ENCODE assay signal across 1 cellular context in the genomic region with DNA sequence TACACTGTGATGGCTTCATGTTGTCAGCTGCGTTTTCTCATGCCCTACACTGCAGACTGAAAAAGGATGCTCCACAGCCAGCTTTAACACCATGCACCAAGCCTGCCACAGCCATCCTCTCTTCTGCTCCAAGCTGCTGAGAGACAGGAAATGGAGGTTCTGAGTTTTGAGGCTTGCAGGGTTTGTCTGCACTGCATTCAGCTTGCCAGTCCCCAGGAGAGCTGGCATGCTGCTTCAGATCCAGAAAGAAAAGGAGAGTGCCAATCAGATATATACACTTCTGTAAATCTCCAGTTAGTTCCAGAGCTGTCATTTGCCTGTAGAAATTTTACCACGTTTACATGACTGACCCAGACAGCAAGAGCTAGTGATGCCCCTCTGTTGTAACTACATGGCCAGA.
A peak's percentile ranks its signal among the peaks of the same experiment; 100 is the strongest.
TF ChIP-seq lines count a peak whose summit lies in the region.

No MANE protein-coding gene starts in this region.

TF ChIP-seq in SK-N-SH, 30 proteins besides CTCF, POLR2A, EP300 and RAD21 (continued from another document):
- TF ChIP-seq, protein P1, sequence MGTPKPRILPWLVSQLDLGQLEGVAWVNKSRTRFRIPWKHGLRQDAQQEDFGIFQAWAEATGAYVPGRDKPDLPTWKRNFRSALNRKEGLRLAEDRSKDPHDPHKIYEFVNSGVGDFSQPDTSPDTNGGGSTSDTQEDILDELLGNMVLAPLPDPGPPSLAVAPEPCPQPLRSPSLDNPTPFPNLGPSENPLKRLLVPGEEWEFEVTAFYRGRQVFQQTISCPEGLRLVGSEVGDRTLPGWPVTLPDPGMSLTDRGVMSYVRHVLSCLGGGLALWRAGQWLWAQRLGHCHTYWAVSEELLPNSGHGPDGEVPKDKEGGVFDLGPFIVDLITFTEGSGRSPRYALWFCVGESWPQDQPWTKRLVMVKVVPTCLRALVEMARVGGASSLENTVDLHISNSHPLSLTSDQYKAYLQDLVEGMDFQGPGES (IDR thresholded peaks at IDR 0.05; ENCODE audit: low read depth, low read length), result no peak
- TF ChIP-seq GABPA (IDR thresholded peaks at IDR 0.05; ENCODE audit: low read depth) (no peak), FOSL2 (IDR thresholded peaks at IDR 0.05; ENCODE audit: borderline replicate concordance, low read depth) (no peak), YY1 (IDR thresholded peaks at IDR 0.05; ENCODE audit: low read depth) (no peak), TEAD4 (IDR thresholded peaks at IDR 0.05; ENCODE audit: borderline replicate concordance, insufficient read depth) (no peak), SIN3A (IDR thresholded peaks at IDR 0.05; ENCODE audit: borderline replicate concordance, low read depth, low read length) (no peak), EZH2phosphoT487 (IDR thresholded peaks at IDR 0.05; ENCODE audit: borderline replicate concordance, low read depth) (no peak), GATA2 (CRISPR knock-in tag; IDR thresholded peaks at IDR 0.05) (peak; percentile 79), RFX5 (IDR thresholded peaks at IDR 0.05; ENCODE audit: low read length) (no peak), TAF1 (IDR thresholded peaks at IDR 0.05; ENCODE audit: borderline replicate concordance, low read depth, low read length) (no peak), FOXJ3 (CRISPR knock-in tag; IDR thresholded peaks at IDR 0.05) (no peak), MEF2A (IDR thresholded peaks at IDR 0.05; ENCODE audit: borderline replicate concordance, low read depth) (no peak)
- TF ChIP-seq, protein P2, sequence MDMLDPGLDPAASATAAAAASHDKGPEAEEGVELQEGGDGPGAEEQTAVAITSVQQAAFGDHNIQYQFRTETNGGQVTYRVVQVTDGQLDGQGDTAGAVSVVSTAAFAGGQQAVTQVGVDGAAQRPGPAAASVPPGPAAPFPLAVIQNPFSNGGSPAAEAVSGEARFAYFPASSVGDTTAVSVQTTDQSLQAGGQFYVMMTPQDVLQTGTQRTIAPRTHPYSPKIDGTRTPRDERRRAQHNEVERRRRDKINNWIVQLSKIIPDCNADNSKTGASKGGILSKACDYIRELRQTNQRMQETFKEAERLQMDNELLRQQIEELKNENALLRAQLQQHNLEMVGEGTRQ (IDR thresholded peaks at IDR 0.05; ENCODE audit: borderline replicate concordance, low read depth, low read length), result no peak
- TF ChIP-seq, protein P3, sequence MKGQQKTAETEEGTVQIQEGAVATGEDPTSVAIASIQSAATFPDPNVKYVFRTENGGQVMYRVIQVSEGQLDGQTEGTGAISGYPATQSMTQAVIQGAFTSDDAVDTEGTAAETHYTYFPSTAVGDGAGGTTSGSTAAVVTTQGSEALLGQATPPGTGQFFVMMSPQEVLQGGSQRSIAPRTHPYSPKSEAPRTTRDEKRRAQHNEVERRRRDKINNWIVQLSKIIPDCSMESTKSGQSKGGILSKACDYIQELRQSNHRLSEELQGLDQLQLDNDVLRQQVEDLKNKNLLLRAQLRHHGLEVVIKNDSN (IDR thresholded peaks at IDR 0.05; ENCODE audit: borderline replicate concordance, low read depth), result no peak
- TF ChIP-seq, protein P4, sequence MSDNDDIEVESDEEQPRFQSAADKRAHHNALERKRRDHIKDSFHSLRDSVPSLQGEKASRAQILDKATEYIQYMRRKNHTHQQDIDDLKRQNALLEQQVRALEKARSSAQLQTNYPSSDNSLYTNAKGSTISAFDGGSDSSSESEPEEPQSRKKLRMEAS (IDR thresholded peaks at IDR 0.05; ENCODE audit: low read depth), result no peak
TF ChIP-seq in SK-N-SH: peak in this region for 8.
